In the genomic region with DNA sequence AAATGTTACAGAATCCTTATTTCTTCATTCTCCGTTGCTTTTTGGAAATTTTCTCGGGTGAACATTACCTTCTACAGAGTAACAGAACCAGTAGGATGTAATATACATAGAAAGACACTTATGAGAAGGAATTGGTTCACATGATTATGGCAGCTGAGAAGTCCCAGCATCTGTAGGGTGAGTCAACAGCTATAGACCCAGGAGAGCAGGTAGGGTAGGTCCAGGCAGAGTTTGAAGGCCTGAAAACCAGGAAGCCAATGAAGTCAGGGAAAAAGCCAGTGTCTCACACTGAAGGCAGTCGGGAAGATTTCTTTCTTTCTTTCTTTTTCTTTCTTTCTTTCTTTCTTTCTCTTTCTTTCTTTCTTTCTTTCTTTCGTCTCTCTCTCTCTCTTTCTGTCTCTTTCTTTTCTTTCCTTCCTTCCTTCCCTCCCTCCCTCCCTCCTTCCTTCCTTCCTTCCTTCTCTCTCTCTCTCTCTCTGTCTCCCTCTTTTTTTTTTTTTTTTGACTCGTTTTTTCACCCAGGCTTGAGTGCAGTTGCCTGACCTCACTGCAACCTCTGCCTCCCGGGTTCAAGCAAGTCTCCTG, we compare ENCODE assay signal across 1 cellular context.
TF ChIP-seq lines count a peak whose summit lies in the region.

No MANE protein-coding gene starts in this region.

TF ChIP-seq in K562, 482 proteins besides CTCF, POLR2A, EP300 and RAD21 (continued from another document):
- TF ChIP-seq, protein P1, sequence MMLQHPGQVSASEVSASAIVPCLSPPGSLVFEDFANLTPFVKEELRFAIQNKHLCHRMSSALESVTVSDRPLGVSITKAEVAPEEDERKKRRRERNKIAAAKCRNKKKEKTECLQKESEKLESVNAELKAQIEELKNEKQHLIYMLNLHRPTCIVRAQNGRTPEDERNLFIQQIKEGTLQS (IDR thresholded peaks at IDR 0.05): peak; percentile 28
- TF ChIP-seq, protein P1 (CRISPR knock-in tag; conservative IDR thresholded peaks at IDR 0.05): no peak
- 0 out of 2 replicates have a peak, but pooled peaks have one; percentile 8 for TF ChIP-seq JUND (IDR thresholded peaks at IDR 0.05; ENCODE audit: borderline replicate concordance, low read depth, low read length)
- TF ChIP-seq JUND (tag; IDR thresholded peaks at IDR 0.05; ENCODE audit: borderline replicate concordance, low read depth, low read length): no peak
- TF ChIP-seq, protein P2, sequence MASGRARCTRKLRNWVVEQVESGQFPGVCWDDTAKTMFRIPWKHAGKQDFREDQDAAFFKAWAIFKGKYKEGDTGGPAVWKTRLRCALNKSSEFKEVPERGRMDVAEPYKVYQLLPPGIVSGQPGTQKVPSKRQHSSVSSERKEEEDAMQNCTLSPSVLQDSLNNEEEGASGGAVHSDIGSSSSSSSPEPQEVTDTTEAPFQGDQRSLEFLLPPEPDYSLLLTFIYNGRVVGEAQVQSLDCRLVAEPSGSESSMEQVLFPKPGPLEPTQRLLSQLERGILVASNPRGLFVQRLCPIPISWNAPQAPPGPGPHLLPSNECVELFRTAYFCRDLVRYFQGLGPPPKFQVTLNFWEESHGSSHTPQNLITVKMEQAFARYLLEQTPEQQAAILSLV (tag; IDR thresholded peaks at IDR 0.05): 0 out of 2 replicates have a peak, but pooled peaks have one; percentile 3
- 0 out of 2 replicates have a peak, but pooled peaks have one; percentile 17 for TF ChIP-seq MTA1 (IDR thresholded peaks at IDR 0.05; ENCODE audit: borderline replicate concordance)
- no peak for TF ChIP-seq CEBPG (CRISPR knock-in tag; IDR thresholded peaks at IDR 0.05)
- peak in 1 of 2 experiments; percentile 27; a peak in 1 of 4 replicates for TF ChIP-seq CEBPG (tag; conservative IDR thresholded peaks at IDR 0.05 in 1 of 2, IDR thresholded peaks at IDR 0.05 in 1 of 2)
